In genomic region chr14:95519699-95520098, GRCh38 we compare ENCODE assay signal across 8 cellular contexts. TPM values are rescaled to one million over a fixed set of nuclear protein-coding genes. Genes with fewer than 3 reads are reported as not detected.
A peak's percentile ranks its signal among the peaks of the same experiment; 100 is the strongest.
DNase-seq lines count a peak whose midpoint lies in the region; ATAC-seq and TF ChIP-seq lines count a peak whose summit lies in the region.

No MANE protein-coding gene starts in this region.

- peak overlapping the region; percentile 92 for H3K4me3 Mint-ChIP-seq in CD4-positive, alpha-beta T cell
- H3K4me3 Mint-ChIP-seq in activated CD8-positive, alpha-beta memory T cell treated with anti-CD3 and anti-CD28 coated beads, Interleukin-2, amount 10 ng/mL, durations not matched to agents 7 days and 5 days = peak overlapping the region; percentile 56

- peak overlapping the region; percentile 42 for H3K4me2 ChIP-seq in fibroblast of lung (ENCODE audit: extremely low read depth, insufficient read depth, low read length)

- no peaks in the 10 kb centered on the region for H3K9me3 Mint-ChIP-seq in CD4-positive, alpha-beta T cell
- no peaks in the 10 kb centered on the region for H3K9me3 Mint-ChIP-seq in activated CD8-positive, alpha-beta memory T cell treated with anti-CD3 and anti-CD28 coated beads, Interleukin-2, amount 10 ng/mL, durations not matched to agents 7 days and 5 days (ENCODE audit: low read depth)

- H3K9me3 ChIP-seq in CD4-positive, alpha-beta T cell (ENCODE audit: control insufficient read depth, low read length) = no peaks in the 10 kb centered on the region
- no peaks in the 10 kb centered on the region for H3K9me3 ChIP-seq in fibroblast of lung (ENCODE audit: control insufficient read depth, insufficient read depth, low read depth, low read length)

- TF ChIP-seq CTCF in CD4-positive, alpha-beta T cell (IDR thresholded peaks at IDR 0.05) = no peak
- TF ChIP-seq CTCF in fibroblast of lung (conservative IDR thresholded peaks at IDR 0.05 in 1 of 2, IDR thresholded peaks at IDR 0.05 in 1 of 2; ENCODE audit: low read depth in 1 of 2, low read length in 2 of 2) = no peak

- peaks cover 84% of the 10 kb centered on the region for H3K4me1 Mint-ChIP-seq in CD4-positive, alpha-beta T cell (ENCODE audit: low read depth)
- H3K4me1 Mint-ChIP-seq in activated CD8-positive, alpha-beta memory T cell treated with anti-CD3 and anti-CD28 coated beads, Interleukin-2, amount 10 ng/mL, durations not matched to agents 7 days and 5 days = peaks cover 83% of the 10 kb centered on the region

- POLR2A ChIA-PET in CD4-positive, alpha-beta T cell (lab: Charles Lee) = interaction anchor here (0.7 to 7.7 kb wide), 11 partner anchors 12 to 362 kb away, joined by 3 to 102 read pairs (median 3); partner anchors contain the start of genes DICER1 and GLRX5

- H3K27ac ChIP-seq in CD4-positive, alpha-beta T cell (ENCODE audit: low read depth, low read length) = peak overlapping the region; percentile 62
- H3K27ac ChIP-seq in fibroblast of lung (ENCODE audit: insufficient read depth, low read length) = no peak overlapping the region

- H2AFZ ChIP-seq in fibroblast of lung (ENCODE audit: low read length) = no peak overlapping the region

- no peak overlapping the region for H3K9ac ChIP-seq in fibroblast of lung (ENCODE audit: insufficient read depth, low read length)

- H3K36me3 Mint-ChIP-seq in CD4-positive, alpha-beta T cell (ENCODE audit: low read depth) = no peaks in the 10 kb centered on the region
- H3K36me3 Mint-ChIP-seq in activated CD8-positive, alpha-beta memory T cell treated with anti-CD3 and anti-CD28 coated beads, Interleukin-2, amount 10 ng/mL, durations not matched to agents 7 days and 5 days = peaks cover 6% of the 10 kb centered on the region

- H3K79me2 ChIP-seq in fibroblast of lung (ENCODE audit: control insufficient read depth, insufficient read depth, low read length) = peaks cover 7% of the 10 kb centered on the region

- peak; percentile 27 for ATAC-seq in CD4-positive, alpha-beta T cell (ENCODE audit: poor library complexity)
- peak; percentile 22 for ATAC-seq in activated CD8-positive, alpha-beta memory T cell treated with anti-CD3 and anti-CD28 coated beads, Interleukin-2, amount 10 ng/mL, durations not matched to agents 7 days and 5 days
- ATAC-seq in HG03045 (IDR thresholded peaks at IDR 0.05; ENCODE audit: unreplicated experiment) = no peak
- ATAC-seq in HG03469 (IDR thresholded peaks at IDR 0.05; ENCODE audit: unreplicated experiment) = no peak
- no peak for ATAC-seq in HG03460 (IDR thresholded peaks at IDR 0.05; ENCODE audit: unreplicated experiment)

- intact Hi-C loops in CD4-positive, alpha-beta T cell (cut with DNase I, micrococcal nuclease) = loop anchor here (2.0 to 10.0 kb wide), 7 partner anchors 15 to 845 kb away; partner anchors contain the start of genes ATG2B (in 1 of the 2), C14orf132 (in 1 of the 2), DICER1 (in 1 of the 2) and GLRX5 (in 1 of the 2)

- peak in 9 of 10 experiments; percentile 56 to 70 (median 61) for DNase-seq in CD4-positive, alpha-beta T cell
- DNase-seq in NAMALWA (ENCODE audit: low spot score) (peak; percentile 59), fibroblast of lung (ENCODE audit: low read depth in 2 of 2) (peak; percentile 84 to 87)
- peak; percentile 90 for DNase-seq in activated CD8-positive, alpha-beta memory T cell treated with anti-CD3 and anti-CD28 coated beads, Interleukin-2, amount 10 ng/mL, durations not matched to agents 7 days and 5 days
- peak; percentile 38 to 50 for DNase-seq in stimulated activated CD4-positive, alpha-beta T cell treated with anti-CD3 and anti-CD28 coated beads, Interleukin-1b, Interleukin-23, amount 100 ng/mL, for 4 hours (ENCODE audit: low read depth in 2 of 2)

- no peaks in the 10 kb centered on the region for H3K36me3 ChIP-seq in fibroblast of lung (ENCODE audit: control insufficient read depth, insufficient read depth, low read length)

- no peak overlapping the region for H3K4me3 ChIP-seq in fibroblast of lung (replicated peaks in 1 of 4; ENCODE audit: control extremely low read depth in 1 of 4, insufficient read depth in 1 of 4, low read depth in 3 of 4, low read length in 4 of 4)

- CTCF ChIA-PET in CD4-positive, alpha-beta T cell (lab: Charles Lee) = interaction anchor here (1.4 to 4.7 kb wide), 3 partner anchors 12 to 78 kb away, joined by 4 to 18 read pairs (median 4); no protein-coding TSS in a partner anchor
- CTCF ChIA-PET in activated CD8-positive, alpha-beta memory T cell treated with anti-CD3 and anti-CD28 coated beads, Interleukin-2, amount 10 ng/mL, durations not matched to agents 7 days and 5 days (lab: Charles Lee) = interaction anchor here (0.9 to 3.1 kb wide), 6 partner anchors 8 to 93 kb away, joined by 3 to 27 read pairs (median 4); no protein-coding TSS in a partner anchor

- H3K27ac Mint-ChIP-seq in CD4-positive, alpha-beta T cell = peak overlapping the region; percentile 93
- H3K27ac Mint-ChIP-seq in activated CD8-positive, alpha-beta memory T cell treated with anti-CD3 and anti-CD28 coated beads, Interleukin-2, amount 10 ng/mL, durations not matched to agents 7 days and 5 days = peak overlapping the region; percentile 95

- peaks cover 32% of the 10 kb centered on the region for H3K4me1 ChIP-seq in fibroblast of lung (ENCODE audit: control insufficient read depth, extremely low read depth, insufficient read depth, low read length)

- H4K20me1 ChIP-seq in fibroblast of lung (ENCODE audit: control insufficient read depth, extremely low read depth, insufficient read depth, low read length) = no peaks in the 10 kb centered on the region

- no peaks in the 10 kb centered on the region for H3K27me3 ChIP-seq in CD4-positive, alpha-beta T cell (ENCODE audit: control insufficient read depth, insufficient read depth, low read length)
- H3K27me3 ChIP-seq in fibroblast of lung (ENCODE audit: control insufficient read depth, insufficient read depth, low read length) = no peaks in the 10 kb centered on the region

- no peaks in the 10 kb centered on the region for H3K27me3 Mint-ChIP-seq in CD4-positive, alpha-beta T cell
- no peaks in the 10 kb centered on the region for H3K27me3 Mint-ChIP-seq in activated CD8-positive, alpha-beta memory T cell treated with anti-CD3 and anti-CD28 coated beads, Interleukin-2, amount 10 ng/mL, durations not matched to agents 7 days and 5 days

RNA-seq across cellular contexts. Expression of gene SYNE3, which starts 3.2 kb away (rescaled TPM):
- total RNA-seq in CD4-positive, alpha-beta T cell = 10 to 100 TPM; 29.4 to 31.4 TPM
- 10 to 100 TPM; 65.8 to 81.6 TPM for total RNA-seq in activated CD8-positive, alpha-beta memory T cell treated with anti-CD3 and anti-CD28 coated beads, Interleukin-2, amount 10 ng/mL, durations not matched to agents 7 days and 5 days
- 15.9 and 24.1 TPM in 2 replicates for total RNA-seq in fibroblast of lung
- polyA plus RNA-seq in fibroblast of lung = 4.9 and 8.7 TPM in 2 replicates
- polyA plus RNA-seq in fibroblast of lung (2012) = 5.8 and 7.4 TPM in 2 replicates
- polyA minus RNA-seq in fibroblast of lung (ENCODE audit: low replicate concordance) = 15.2 and 31.5 TPM in 2 replicates

RNA-seq across cellular contexts. Expression of gene GLRX5, which starts 15.2 kb away (rescaled TPM):
- 10 to 100 TPM; 11.3 to 11.9 TPM for total RNA-seq in CD4-positive, alpha-beta T cell
- 10 to 100 TPM; 36.4 to 48.5 TPM for total RNA-seq in activated CD8-positive, alpha-beta memory T cell treated with anti-CD3 and anti-CD28 coated beads, Interleukin-2, amount 10 ng/mL, durations not matched to agents 7 days and 5 days
- total RNA-seq in fibroblast of lung = 28.4 and 28.5 TPM in 2 replicates
- 47.6 and 53.5 TPM in 2 replicates for polyA plus RNA-seq in fibroblast of lung
- 38.1 and 43.4 TPM in 2 replicates for polyA plus RNA-seq in fibroblast of lung (2012)
- polyA minus RNA-seq in fibroblast of lung (ENCODE audit: low replicate concordance) = 3.4 and 8.7 TPM in 2 replicates

Comparison
In these comparisons a context has a peak if more than half of its experiments do, and no peak if none do; other contexts are left out.
1. ATAC-seq: peak in CD4-positive, alpha-beta T cell (single experiment) and activated CD8-positive, alpha-beta memory T cell treated with anti-CD3 and anti-CD28 coated beads, Interleukin-2, amount 10 ng/mL, durations not matched to agents 7 days and 5 days (single experiment); none in HG03045 (single experiment), HG03469 (single experiment) and HG03460 (single experiment).
2. Peak in every context shown above with its lines, with median percentiles within 50 percentile points of each other: DNase-seq.